ENCODE assay signal across 1 cellular context in the genomic region with DNA sequence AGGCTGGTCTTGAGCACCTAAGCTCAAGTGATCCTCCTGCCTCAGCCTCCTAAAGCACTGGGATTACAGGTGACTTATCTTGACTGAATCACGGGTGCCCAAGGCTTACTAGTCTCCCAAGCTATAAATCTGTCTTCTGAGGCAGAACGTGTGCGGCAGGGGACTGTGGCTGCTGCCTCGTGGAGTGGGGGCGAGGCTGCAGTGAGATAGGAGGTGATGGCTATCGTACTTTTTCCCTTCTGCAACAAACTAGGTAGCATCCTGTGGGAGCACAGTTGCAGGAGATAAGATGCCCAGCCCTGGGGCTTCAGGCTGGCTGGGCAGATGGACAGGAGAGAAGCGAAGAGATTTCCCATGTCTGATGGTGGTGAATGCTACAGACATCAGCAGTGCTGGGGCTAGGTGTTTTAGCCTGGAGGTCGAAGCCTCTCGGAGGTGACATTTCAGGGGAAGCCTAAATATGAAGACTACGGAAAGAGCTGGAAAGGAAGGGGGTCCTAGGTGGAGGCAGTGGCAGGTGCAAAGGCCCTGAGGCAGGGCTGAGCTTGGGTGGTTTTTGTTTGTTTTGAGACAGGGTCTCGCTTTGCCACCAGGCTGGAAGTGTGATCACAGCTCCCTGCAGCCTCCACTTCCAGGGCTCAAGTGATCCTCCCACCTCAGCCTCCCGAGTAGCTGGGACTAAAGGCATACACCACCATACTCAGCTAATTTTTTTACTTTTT.
TF ChIP-seq lines count a peak whose summit lies in the region.

No MANE protein-coding gene starts in this region.

TF ChIP-seq in K562, 482 proteins besides CTCF, POLR2A, EP300 and RAD21:
- TF ChIP-seq MYC (IDR thresholded peaks at IDR 0.05; ENCODE audit: low read depth, low read length) (0 out of 2 replicates have a peak, but pooled peaks have one; percentile 21), MYC (CRISPR knock-in tag; IDR thresholded peaks at IDR 0.05; ENCODE audit: borderline replicate concordance, low read depth) (no peak), CHD2 (IDR thresholded peaks at IDR 0.05; ENCODE audit: low read depth, low read length) (no peak), ZNF217 (CRISPR knock-in tag; IDR thresholded peaks at IDR 0.05) (no peak), DPF2 (IDR thresholded peaks at IDR 0.05) (no peak), KDM1A (IDR thresholded peaks at IDR 0.05) (peak in 1 of 2 experiments; percentile 16; a peak in 1 of 4 replicates), CBX1 (IDR thresholded peaks at IDR 0.05; ENCODE audit: low read depth) (no peak), RBM25 (IDR thresholded peaks at IDR 0.05; ENCODE audit: low read depth, low read length, severe bottlenecking) (peak; percentile 68), CBFA2T3 (IDR thresholded peaks at IDR 0.05) (peak; percentile 43; the same call in 1 of the 2 replicates), FOXP1 (CRISPR knock-in tag; IDR thresholded peaks at IDR 0.05) (no peak), MEIS2 (IDR thresholded peaks at IDR 0.05; ENCODE audit: partially characterized antibody) (peak; percentile 83), CTBP1 (IDR thresholded peaks at IDR 0.05; ENCODE audit: borderline replicate concordance) (peak; percentile 26; the same call in 1 of the 2 replicates), ZNF586 (CRISPR knock-in tag; conservative IDR thresholded peaks at IDR 0.05) (no peak), BCOR (IDR thresholded peaks at IDR 0.05) (peak; percentile 44; the same call in 1 of the 2 replicates), CEBPG (CRISPR knock-in tag; IDR thresholded peaks at IDR 0.05) (no peak), CEBPG (tag; conservative IDR thresholded peaks at IDR 0.05 in 1 of 2, IDR thresholded peaks at IDR 0.05 in 1 of 2) (no peak)
- TF ChIP-seq, protein P1, sequence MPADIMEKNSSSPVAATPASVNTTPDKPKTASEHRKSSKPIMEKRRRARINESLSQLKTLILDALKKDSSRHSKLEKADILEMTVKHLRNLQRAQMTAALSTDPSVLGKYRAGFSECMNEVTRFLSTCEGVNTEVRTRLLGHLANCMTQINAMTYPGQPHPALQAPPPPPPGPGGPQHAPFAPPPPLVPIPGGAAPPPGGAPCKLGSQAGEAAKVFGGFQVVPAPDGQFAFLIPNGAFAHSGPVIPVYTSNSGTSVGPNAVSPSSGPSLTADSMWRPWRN (IDR thresholded peaks at IDR 0.05; ENCODE audit: low read depth) = peak; percentile 60
- TF ChIP-seq, protein P2, sequence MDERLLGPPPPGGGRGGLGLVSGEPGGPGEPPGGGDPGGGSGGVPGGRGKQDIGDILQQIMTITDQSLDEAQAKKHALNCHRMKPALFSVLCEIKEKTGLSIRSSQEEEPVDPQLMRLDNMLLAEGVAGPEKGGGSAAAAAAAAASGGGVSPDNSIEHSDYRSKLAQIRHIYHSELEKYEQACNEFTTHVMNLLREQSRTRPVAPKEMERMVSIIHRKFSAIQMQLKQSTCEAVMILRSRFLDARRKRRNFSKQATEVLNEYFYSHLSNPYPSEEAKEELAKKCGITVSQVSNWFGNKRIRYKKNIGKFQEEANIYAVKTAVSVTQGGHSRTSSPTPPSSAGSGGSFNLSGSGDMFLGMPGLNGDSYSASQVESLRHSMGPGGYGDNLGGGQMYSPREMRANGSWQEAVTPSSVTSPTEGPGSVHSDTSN (CRISPR knock-in tag; IDR thresholded peaks at IDR 0.05; ENCODE audit: low read depth) = no peak
- TF ChIP-seq, protein P2 (tag; conservative IDR thresholded peaks at IDR 0.05; ENCODE audit: low read depth) = peak; percentile 56; the same call in 1 of the 2 replicates
- TF ChIP-seq, protein P3, sequence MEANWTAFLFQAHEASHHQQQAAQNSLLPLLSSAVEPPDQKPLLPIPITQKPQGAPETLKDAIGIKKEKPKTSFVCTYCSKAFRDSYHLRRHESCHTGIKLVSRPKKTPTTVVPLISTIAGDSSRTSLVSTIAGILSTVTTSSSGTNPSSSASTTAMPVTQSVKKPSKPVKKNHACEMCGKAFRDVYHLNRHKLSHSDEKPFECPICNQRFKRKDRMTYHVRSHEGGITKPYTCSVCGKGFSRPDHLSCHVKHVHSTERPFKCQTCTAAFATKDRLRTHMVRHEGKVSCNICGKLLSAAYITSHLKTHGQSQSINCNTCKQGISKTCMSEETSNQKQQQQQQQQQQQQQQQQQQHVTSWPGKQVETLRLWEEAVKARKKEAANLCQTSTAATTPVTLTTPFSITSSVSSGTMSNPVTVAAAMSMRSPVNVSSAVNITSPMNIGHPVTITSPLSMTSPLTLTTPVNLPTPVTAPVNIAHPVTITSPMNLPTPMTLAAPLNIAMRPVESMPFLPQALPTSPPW (CRISPR knock-in tag; IDR thresholded peaks at IDR 0.05) = peak; percentile 30; the same call in 1 of the 2 replicates
- TF ChIP-seq, protein P4, sequence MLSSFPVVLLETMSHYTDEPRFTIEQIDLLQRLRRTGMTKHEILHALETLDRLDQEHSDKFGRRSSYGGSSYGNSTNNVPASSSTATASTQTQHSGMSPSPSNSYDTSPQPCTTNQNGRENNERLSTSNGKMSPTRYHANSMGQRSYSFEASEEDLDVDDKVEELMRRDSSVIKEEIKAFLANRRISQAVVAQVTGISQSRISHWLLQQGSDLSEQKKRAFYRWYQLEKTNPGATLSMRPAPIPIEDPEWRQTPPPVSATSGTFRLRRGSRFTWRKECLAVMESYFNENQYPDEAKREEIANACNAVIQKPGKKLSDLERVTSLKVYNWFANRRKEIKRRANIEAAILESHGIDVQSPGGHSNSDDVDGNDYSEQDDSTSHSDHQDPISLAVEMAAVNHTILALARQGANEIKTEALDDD (IDR thresholded peaks at IDR 0.05) = peak; percentile 82; the same call in 1 of the 2 replicates
TF ChIP-seq in K562: peak in this region for 11.
